1 cellular context compared by ENCODE assay signal in the genomic region with DNA sequence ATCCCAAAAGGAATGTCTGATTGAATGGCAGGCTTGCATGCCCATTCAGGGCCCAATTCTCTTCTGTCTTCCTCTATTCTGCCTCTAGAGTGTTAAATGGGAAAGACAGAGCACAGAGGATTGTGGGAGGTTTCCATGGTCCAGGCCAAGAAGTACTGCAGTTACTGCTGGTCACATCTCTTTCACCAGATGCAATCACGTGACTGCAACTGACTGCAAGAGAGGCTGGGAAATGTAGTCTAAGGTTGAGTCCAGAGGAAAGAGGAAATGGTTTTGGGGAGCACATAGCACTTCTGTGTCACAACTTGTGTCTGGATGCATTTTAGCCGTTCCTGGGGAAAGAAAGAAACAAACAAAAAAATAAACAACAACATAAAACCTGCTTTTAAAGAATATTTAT.
TF ChIP-seq lines count a peak whose summit lies in the region.

No MANE protein-coding gene starts in this region.

TF ChIP-seq in HCT116, 20 proteins besides CTCF, POLR2A, EP300 and RAD21 (continued from another document):
- TF ChIP-seq FOSL1 (IDR thresholded peaks at IDR 0.05; ENCODE audit: low read depth) (no peak), CBX3 (IDR thresholded peaks at IDR 0.05; ENCODE audit: low read depth) (no peak), JUND (IDR thresholded peaks at IDR 0.05) (no peak), EZH2phosphoT487 (IDR thresholded peaks at IDR 0.05; ENCODE audit: borderline replicate concordance) (no peak), YY1 (IDR thresholded peaks at IDR 0.05; ENCODE audit: extremely low read depth, insufficient replicate concordance, low read depth, low read length) (no peak), ZFX (IDR thresholded peaks at IDR 0.05) (no peak), SRF (IDR thresholded peaks at IDR 0.05; ENCODE audit: low read depth) (no peak), SP1 (IDR thresholded peaks at IDR 0.05; ENCODE audit: low read depth) (no peak), CEBPB (IDR thresholded peaks at IDR 0.05; ENCODE audit: low read depth) (no peak), POLR2AphosphoS5 (IDR thresholded peaks at IDR 0.05; ENCODE audit: low read depth, low read length) (no peak), TCF7L2 (IDR thresholded peaks at IDR 0.05; ENCODE audit: borderline replicate concordance, extremely low read depth, insufficient read depth, insufficient read length) (no peak), EZH2 (IDR thresholded peaks at IDR 0.05) (no peak)
- TF ChIP-seq, protein P1, sequence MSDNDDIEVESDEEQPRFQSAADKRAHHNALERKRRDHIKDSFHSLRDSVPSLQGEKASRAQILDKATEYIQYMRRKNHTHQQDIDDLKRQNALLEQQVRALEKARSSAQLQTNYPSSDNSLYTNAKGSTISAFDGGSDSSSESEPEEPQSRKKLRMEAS (IDR thresholded peaks at IDR 0.05) = no peak
- TF ChIP-seq, protein P2, sequence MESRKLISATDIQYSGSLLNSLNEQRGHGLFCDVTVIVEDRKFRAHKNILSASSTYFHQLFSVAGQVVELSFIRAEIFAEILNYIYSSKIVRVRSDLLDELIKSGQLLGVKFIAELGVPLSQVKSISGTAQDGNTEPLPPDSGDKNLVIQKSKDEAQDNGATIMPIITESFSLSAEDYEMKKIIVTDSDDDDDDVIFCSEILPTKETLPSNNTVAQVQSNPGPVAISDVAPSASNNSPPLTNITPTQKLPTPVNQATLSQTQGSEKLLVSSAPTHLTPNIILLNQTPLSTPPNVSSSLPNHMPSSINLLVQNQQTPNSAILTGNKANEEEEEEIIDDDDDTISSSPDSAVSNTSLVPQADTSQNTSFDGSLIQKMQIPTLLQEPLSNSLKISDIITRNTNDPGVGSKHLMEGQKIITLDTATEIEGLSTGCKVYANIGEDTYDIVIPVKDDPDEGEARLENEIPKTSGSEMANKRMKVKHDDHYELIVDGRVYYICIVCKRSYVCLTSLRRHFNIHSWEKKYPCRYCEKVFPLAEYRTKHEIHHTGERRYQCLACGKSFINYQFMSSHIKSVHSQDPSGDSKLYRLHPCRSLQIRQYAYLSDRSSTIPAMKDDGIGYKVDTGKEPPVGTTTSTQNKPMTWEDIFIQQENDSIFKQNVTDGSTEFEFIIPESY (IDR thresholded peaks at IDR 0.05; ENCODE audit: extremely low read depth, insufficient replicate concordance, low read length) = no peak
- TF ChIP-seq, protein P3, sequence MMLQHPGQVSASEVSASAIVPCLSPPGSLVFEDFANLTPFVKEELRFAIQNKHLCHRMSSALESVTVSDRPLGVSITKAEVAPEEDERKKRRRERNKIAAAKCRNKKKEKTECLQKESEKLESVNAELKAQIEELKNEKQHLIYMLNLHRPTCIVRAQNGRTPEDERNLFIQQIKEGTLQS (IDR thresholded peaks at IDR 0.05) = no peak
